13 cellular contexts compared by ENCODE assay signal in the genomic region with DNA sequence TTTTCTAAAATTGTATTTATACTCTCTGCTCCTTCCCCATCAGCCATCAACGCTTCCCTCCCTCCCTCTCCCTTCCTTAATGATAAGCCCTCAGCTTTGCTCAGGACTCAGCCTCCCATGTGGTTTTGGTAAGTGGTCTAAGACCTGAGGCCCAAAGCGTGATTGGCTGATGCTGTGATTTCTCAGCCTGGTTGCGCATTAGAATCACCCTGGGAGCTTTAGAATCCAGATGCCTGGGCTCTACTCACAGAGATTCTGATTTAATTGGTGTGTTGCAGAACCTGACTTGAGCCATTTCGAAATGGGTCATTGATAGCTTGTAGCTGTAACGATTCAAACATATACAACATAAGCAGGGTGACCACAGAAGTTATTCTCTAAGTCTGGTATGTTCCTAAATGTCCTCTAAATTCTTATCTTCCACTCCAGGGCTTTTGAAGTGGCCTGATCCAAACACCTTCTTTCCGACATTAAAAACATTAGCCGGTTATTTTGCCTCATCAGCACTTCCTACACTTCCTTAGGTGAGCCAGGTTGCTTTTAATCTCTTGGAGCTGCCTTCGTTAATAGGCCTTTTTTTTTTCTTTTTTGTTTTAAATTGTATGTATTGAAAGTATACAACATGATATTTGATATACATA.
"Had no signal": no experiment of that assay in that cellular context is flagged by ENCODE, and none has a peak within 500 bp of the region (broad histone marks: within the 10 kb centered on the region; RNA-seq: fewer than 3 reads in every experiment).

No MANE protein-coding gene starts in this region.

- H3K27ac ChIP-seq: epithelial cell of prostate, neural progenitor cell, right atrium auricular region had no signal

- H3K4me2 ChIP-seq: neural progenitor cell had no signal

- FAIRE-seq: small intestine had no signal

- H3K27me3 ChIP-seq: neural progenitor cell, right atrium auricular region had no signal

- H3K36me3 ChIP-seq: neural progenitor cell, right atrium auricular region had no signal

- H3K36me3 Mint-ChIP-seq: activated CD8-positive, alpha-beta memory T cell treated with anti-CD3 and anti-CD28 coated beads, Interleukin-2, amount 10 ng/mL, durations not matched to agents 7 days and 5 days; brain; neural progenitor cell; stimulated activated effector memory CD8-positive, alpha-beta T cell treated with anti-CD3 and anti-CD28 coated beads, Interleukin-12 subunit alpha, Interleukin-12 subunit beta, amount 100 ng/mL, for 72 hours had no signal

- H3K4me3 Mint-ChIP-seq: activated CD8-positive, alpha-beta memory T cell treated with anti-CD3 and anti-CD28 coated beads, Interleukin-2, amount 10 ng/mL, durations not matched to agents 7 days and 5 days; activated naive CD8-positive, alpha-beta T cell; activated T-cell treated with anti-CD3 and anti-CD28 coated beads, Interleukin-2, amount 50 U/mL, for 4 hours; brain; neural progenitor cell; stimulated activated effector memory CD8-positive, alpha-beta T cell treated with anti-CD3 and anti-CD28 coated beads, Interleukin-12 subunit alpha, Interleukin-12 subunit beta, amount 100 ng/mL, for 72 hours had no signal

- H3K27ac Mint-ChIP-seq: activated CD8-positive, alpha-beta memory T cell treated with anti-CD3 and anti-CD28 coated beads, Interleukin-2, amount 10 ng/mL, durations not matched to agents 7 days and 5 days; activated naive CD8-positive, alpha-beta T cell; neural progenitor cell; stimulated activated effector memory CD8-positive, alpha-beta T cell treated with anti-CD3 and anti-CD28 coated beads, Interleukin-12 subunit alpha, Interleukin-12 subunit beta, amount 100 ng/mL, for 72 hours had no signal

- H3K9me3 ChIP-seq: right atrium auricular region had no signal

- H3K9me3 Mint-ChIP-seq: activated T-cell treated with anti-CD3 and anti-CD28 coated beads, Interleukin-2, amount 50 U/mL, for 4 hours; brain; neural progenitor cell; stimulated activated effector memory CD8-positive, alpha-beta T cell treated with anti-CD3 and anti-CD28 coated beads, Interleukin-12 subunit alpha, Interleukin-12 subunit beta, amount 100 ng/mL, for 72 hours had no signal

- DNase-seq: activated CD8-positive, alpha-beta memory T cell treated with anti-CD3 and anti-CD28 coated beads, Interleukin-2, amount 10 ng/mL, durations not matched to agents 7 days and 5 days; activated gamma-delta T cell; activated T-cell treated with anti-CD3 and anti-CD28 coated beads, Interleukin-2, amount 50 U/mL, for 4 hours; amygdala; effector memory CD4-positive, alpha-beta T cell; small intestine; trophoblast cell had no signal

- H3K27me3 Mint-ChIP-seq: activated CD8-positive, alpha-beta memory T cell treated with anti-CD3 and anti-CD28 coated beads, Interleukin-2, amount 10 ng/mL, durations not matched to agents 7 days and 5 days; activated naive CD8-positive, alpha-beta T cell; brain had no signal

- ATAC-seq: activated CD8-positive, alpha-beta memory T cell treated with anti-CD3 and anti-CD28 coated beads, Interleukin-2, amount 10 ng/mL, durations not matched to agents 7 days and 5 days; activated T-cell treated with anti-CD3 and anti-CD28 coated beads, Interleukin-2, amount 50 U/mL, for 4 hours; stimulated activated effector memory CD8-positive, alpha-beta T cell treated with anti-CD3 and anti-CD28 coated beads, Interleukin-12 subunit alpha, Interleukin-12 subunit beta, amount 100 ng/mL, for 72 hours had no signal

- H3K4me3 ChIP-seq: neural progenitor cell, right atrium auricular region had no signal
